In genomic region chr6:106966229-106966628, GRCh38 we compare ENCODE assay signal across 17 cellular contexts.
"Had no signal": no experiment of that assay in that cellular context is flagged by ENCODE, and none has a peak within 500 bp of the region (broad histone marks: within the 10 kb centered on the region; RNA-seq: fewer than 3 reads in every experiment).

No MANE protein-coding gene starts in this region.

- H3K4me3 ChIP-seq: body of pancreas, coronary artery, gastroesophageal sphincter, heart right ventricle, thyroid gland, uterus had no signal

- H3K27ac ChIP-seq: coronary artery, gastroesophageal sphincter, heart right ventricle, uterus had no signal

- H3K36me3 ChIP-seq: gastroesophageal sphincter, heart right ventricle, uterus had no signal

- DNase-seq: activated CD4-positive, alpha-beta memory T cell treated with anti-CD3 and anti-CD28 coated beads, Interleukin-2, amount 10 ng/mL, durations not matched to agents 7 days and 5 days; activated CD4-positive, alpha-beta T cell treated with anti-CD3 and anti-CD28 coated beads for 4 hours; activated effector memory CD4-positive, alpha-beta T cell treated with Interleukin-2 at 50 U/mL for 16 hours; activated T-cell treated with anti-CD3 and anti-CD28 coated beads, Interleukin-2, amount 50 U/mL, for 24 hours; amniotic stem cell; heart right ventricle; natural killer cell; nucleus accumbens; stimulated activated CD4-positive, alpha-beta T cell treated with anti-CD3 and anti-CD28 coated beads, Interleukin-2, amount 100 ng/mL, for 48 hours; stimulated activated naive B cell treated with anti-CD40 and anti-IgM and Interleukin-4, amounts not matched to agents 10 μg/mL and 1 μg/mL and 100 μg/mL, for 72 hours; T-helper 2 cell; thyroid gland; uterus had no signal

- H3K27me3 ChIP-seq: body of pancreas, thyroid gland, uterus had no signal

- ATAC-seq: gastroesophageal sphincter; heart right ventricle; left lobe of liver; natural killer cell; stimulated activated naive B cell treated with anti-CD40 and anti-IgM and Interleukin-4, amounts not matched to agents 10 μg/mL and 1 μg/mL and 100 μg/mL, for 72 hours had no signal

- H3K4me1 ChIP-seq: gastroesophageal sphincter, heart right ventricle, uterus had no signal

- H3K9me3 ChIP-seq: body of pancreas, gastroesophageal sphincter, heart right ventricle, thyroid gland, uterus had no signal
